20 cellular contexts compared by ENCODE assay signal in genomic region chr3:167030059-167030458, GRCh38.
DNase-seq lines count a peak whose midpoint lies in the region; ATAC-seq and TF ChIP-seq lines count a peak whose summit lies in the region.
"Had no signal": no experiment of that assay in that cellular context is flagged by ENCODE, and none has a peak within 500 bp of the region (broad histone marks: within the 10 kb centered on the region; RNA-seq: fewer than 3 reads in every experiment).

No MANE protein-coding gene starts in this region.

- H3K4me3 ChIP-seq in MM.1S (ENCODE audit: low read length) (no peak overlapping the region), neuron (ENCODE audit: low read length) (no peak overlapping the region), MG63 (no peak overlapping the region), esophagus muscularis mucosa (no peak overlapping the region)
- H3K4me3 ChIP-seq: K562 had no signal

- peak overlapping the region; percentile 7; the same call in 1 of the 2 replicates for H3K4me2 ChIP-seq in MM.1S (ENCODE audit: low read depth, low read length)

- H3K79me2 ChIP-seq in MM.1S (ENCODE audit: low read length), result no peaks in the 10 kb centered on the region

- H3K4me1 ChIP-seq in MM.1S (ENCODE audit: low read length) (peaks cover 9% of the 10 kb centered on the region), neuron (ENCODE audit: insufficient read depth, low read length) (peaks cover 9% of the 10 kb centered on the region), esophagus muscularis mucosa (peaks cover 0 to 8% (median 0%) of the 10 kb centered on the region in 4 donors)
- H3K4me1 ChIP-seq: Caco-2 had no signal

- H3K9me2 ChIP-seq in MM.1S (replicated peaks; ENCODE audit: insufficient read depth, low read length), result no peaks in the 10 kb centered on the region

- TF ChIP-seq CTCF in MM.1S (IDR thresholded peaks at IDR 0.05; ENCODE audit: low read length) (no peak), esophagus muscularis mucosa (IDR thresholded peaks at IDR 0.05) (no peak)

- DNase-seq in DMS 273 treated with DMSO at 0.1 percent for 48 hours (lab: John Stamatoyannopoulos, UW), result peak; percentile 21
- peak; percentile 9 for DNase-seq in MM.1S
- DNase-seq in NCI-H82 (lab: John Stamatoyannopoulos, UW), result peak; percentile 96
- DNase-seq in MG63, result no peak
- DNase-seq in esophagus muscularis mucosa (ENCODE audit: extremely low spot score), result no peak
- DNase-seq: Caco-2; CD8-positive, alpha-beta T cell; DMS79 treated with DMSO at 0.1 percent for 48 hours; GF-D8; Kasumi-1; NCI-H1417 treated with DMSO at 0.1 percent for 48 hours; NCI-H187 treated with DMSO at 0.1 percent for 48 hours; NK-92 treated with Interleukin-12 subunit alpha and Interleukin-12 subunit beta, amount 100 ng/mL, for 24 hours; PC-3 had no signal

- no peaks in the 10 kb centered on the region for H3K9me3 ChIP-seq in MM.1S (replicated peaks; ENCODE audit: insufficient read depth, low read length)
- no peaks in the 10 kb centered on the region for H3K9me3 ChIP-seq in neuron (ENCODE audit: low read length)
- no peaks in the 10 kb centered on the region for H3K9me3 ChIP-seq in MG63
- H3K9me3 ChIP-seq in esophagus muscularis mucosa, result no peaks in the 10 kb centered on the region
- H3K9me3 ChIP-seq: Caco-2 had no signal

- intact Hi-C loops in esophagus muscularis mucosa (cut with DNase I), result no loop called here

- no peak for TF ChIP-seq POLR2A in esophagus muscularis mucosa (IDR thresholded peaks at IDR 0.05; ENCODE audit: low read depth)

- H3K27me3 ChIP-seq in MM.1S (replicated peaks; ENCODE audit: insufficient read depth, low read length), result no peaks in the 10 kb centered on the region
- H3K27me3 ChIP-seq in neuron (ENCODE audit: insufficient read depth, low read length), result no peaks in the 10 kb centered on the region
- no peaks in the 10 kb centered on the region for H3K27me3 ChIP-seq in MG63
- H3K27me3 ChIP-seq in esophagus muscularis mucosa, result no peaks in the 10 kb centered on the region

- no peaks in the 10 kb centered on the region for H4K20me1 ChIP-seq in MM.1S (ENCODE audit: insufficient read depth, low read length)

- no peaks in the 10 kb centered on the region for H3F3A ChIP-seq in MM.1S (ENCODE audit: insufficient read depth, low read length)

- no peak for ATAC-seq in HG02870 (IDR thresholded peaks at IDR 0.05; ENCODE audit: unreplicated experiment)
- ATAC-seq: CD8-positive, alpha-beta T cell; HCT116; K562; PC-3 had no signal

- H3K9ac ChIP-seq in MM.1S (ENCODE audit: low read length), result no peak overlapping the region

- H2AFZ ChIP-seq in MM.1S (ENCODE audit: low read length), result peak overlapping the region; percentile 11; the same call in 1 of the 2 replicates
- peak overlapping the region; percentile 26 for H2AFZ ChIP-seq in neuron (ENCODE audit: low read depth, low read length)

- H3K27ac ChIP-seq in MM.1S (ENCODE audit: low read length) (no peak overlapping the region), esophagus muscularis mucosa (replicated peaks in 1 of 4) (no peak overlapping the region)
- H3K27ac ChIP-seq: C4-2B, HL-60 had no signal

- WGBS in esophagus muscularis mucosa, result 75% methylated on average over 1 of the region's 1 CpG

- no peak for TF ChIP-seq EP300 in esophagus muscularis mucosa (IDR thresholded peaks at IDR 0.05)

- H3K36me3 ChIP-seq in MM.1S (replicated peaks; ENCODE audit: insufficient read depth, low read length) (no peaks in the 10 kb centered on the region), neuron (ENCODE audit: insufficient read depth, low read length) (no peaks in the 10 kb centered on the region), MG63 (no peaks in the 10 kb centered on the region), esophagus muscularis mucosa (no peaks in the 10 kb centered on the region)

Comparison
In these comparisons a context has a peak if more than half of its experiments do, and no peak if none do; other contexts are left out.
1. DNase-seq: peak in DMS 273 treated with DMSO at 0.1 percent for 48 hours (single experiment), MM.1S (single experiment) and NCI-H82 (single experiment); none in MG63 (single experiment) and esophagus muscularis mucosa (single experiment).